Comparison of ENCODE assay signal across 30 cellular contexts in the genomic region with DNA sequence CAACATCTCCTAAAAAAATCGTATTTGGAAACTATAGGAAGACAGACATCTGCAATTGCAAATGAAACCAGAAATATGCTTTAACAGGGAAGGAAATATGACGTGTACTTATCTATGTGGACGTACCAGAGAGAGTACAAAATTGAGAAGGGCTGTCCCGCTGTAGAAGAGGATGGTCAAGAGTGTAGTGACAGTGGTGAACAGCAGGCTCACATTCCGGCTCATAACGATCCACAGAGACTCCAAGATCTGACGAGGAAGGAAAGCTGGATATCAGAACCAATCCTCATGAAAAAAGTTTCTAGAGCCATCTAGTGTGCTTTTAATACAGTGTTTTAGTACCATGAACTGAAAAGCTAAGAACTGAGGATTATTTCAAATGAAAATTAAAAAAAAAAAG.
"Had no signal": no experiment of that assay in that cellular context is flagged by ENCODE, and none has a peak within 500 bp of the region (broad histone marks: within the 10 kb centered on the region; RNA-seq: fewer than 3 reads in every experiment).

No MANE protein-coding gene starts in this region.

- H3K27ac ChIP-seq: ascending aorta, brain microvascular endothelial cell, colonic mucosa, esophagus squamous epithelium, gastroesophageal sphincter, VCaP had no signal

- H3K27me3 Mint-ChIP-seq: activated CD4-positive, alpha-beta memory T cell treated with anti-CD3 and anti-CD28 coated beads, Interleukin-2, amount 10 ng/mL, durations not matched to agents 7 days and 5 days; activated CD4-positive, alpha-beta T cell treated with anti-CD3 and anti-CD28 coated beads, Interleukin-2, amount 10 ng/mL, durations not matched to agents 7 days and 5 days; activated naive CD4-positive, alpha-beta T cell treated with anti-CD3 and anti-CD28 coated beads, Interleukin-2, amount 10 ng/mL, durations not matched to agents 7 days and 5 days; activated naive CD8-positive, alpha-beta T cell treated with anti-CD3 and anti-CD28 coated beads, Interleukin-2, amount 10 ng/mL, durations not matched to agents 7 days and 5 days; activated T-cell treated with anti-CD3 and anti-CD28 coated beads, Interleukin-2, amount 50 U/mL, for 24 hours; effector memory CD8-positive, alpha-beta T cell; T-helper 17 cell had no signal

- H3K4me3 Mint-ChIP-seq: activated CD4-positive, alpha-beta memory T cell treated with anti-CD3 and anti-CD28 coated beads, Interleukin-2, amount 10 ng/mL, durations not matched to agents 7 days and 5 days; activated CD4-positive, alpha-beta T cell treated with anti-CD3 and anti-CD28 coated beads, Interleukin-2, amount 10 ng/mL, durations not matched to agents 7 days and 5 days; activated naive CD4-positive, alpha-beta T cell treated with anti-CD3 and anti-CD28 coated beads, Interleukin-2, amount 10 ng/mL, durations not matched to agents 7 days and 5 days; activated naive CD8-positive, alpha-beta T cell treated with anti-CD3 and anti-CD28 coated beads, Interleukin-2, amount 10 ng/mL, durations not matched to agents 7 days and 5 days; activated T-cell treated with anti-CD3 and anti-CD28 coated beads, Interleukin-2, amount 50 U/mL, for 24 hours; activated T-cell treated with anti-CD3 and anti-CD28 coated beads, Interleukin-2, amount 50 U/mL, for 72 hours; effector memory CD8-positive, alpha-beta T cell; T-helper 17 cell; T-helper 2 cell treated with Interferon-gamma antibody and Interleukin-4, amounts not matched to agents 5 μg/mL and 100 μg/mL, for 36 hours; WTC11 had no signal

- H3K4me3 ChIP-seq: ascending aorta, colonic mucosa, esophagus squamous epithelium, gastroesophageal sphincter had no signal

- H3K4me1 ChIP-seq: colonic mucosa, esophagus squamous epithelium, gastroesophageal sphincter had no signal

- H3K9me3 ChIP-seq: ascending aorta, colonic mucosa, esophagus squamous epithelium, gastroesophageal sphincter had no signal

- H3K4me1 Mint-ChIP-seq: activated naive CD4-positive, alpha-beta T cell treated with anti-CD3 and anti-CD28 coated beads, Interleukin-2, amount 10 ng/mL, durations not matched to agents 7 days and 5 days; activated naive CD8-positive, alpha-beta T cell treated with anti-CD3 and anti-CD28 coated beads, Interleukin-2, amount 10 ng/mL, durations not matched to agents 7 days and 5 days had no signal

- DNase-seq: activated CD4-positive, alpha-beta memory T cell treated with anti-CD3 and anti-CD28 coated beads, Interleukin-2, amount 10 ng/mL, durations not matched to agents 7 days and 5 days; activated CD4-positive, alpha-beta T cell treated with anti-CD3 and anti-CD28 coated beads for 1 hour; activated CD4-positive, alpha-beta T cell treated with anti-CD3 and anti-CD28 coated beads for 4 hours; activated CD4-positive, alpha-beta T cell treated with anti-CD3 and anti-CD28 coated beads, Interleukin-2, amount 10 ng/mL, durations not matched to agents 7 days and 5 days; activated CD4-positive, alpha-beta T cell treated with anti-CD3 and anti-CD28 coated beads, Interleukin-2, amount 50 U/mL, for 4 hours; activated CD8-positive, alpha-beta memory T cell treated with anti-CD3 and anti-CD28 coated beads, Interleukin-2, amount 50 U/mL, for 48 hours; activated gamma-delta T cell; activated naive CD4-positive, alpha-beta T cell; activated naive CD4-positive, alpha-beta T cell treated with anti-CD3 and anti-CD28 coated beads, Interleukin-2, amount 10 ng/mL, durations not matched to agents 7 days and 5 days; activated naive CD8-positive, alpha-beta T cell treated with anti-CD3 and anti-CD28 coated beads, Interleukin-2, amount 10 ng/mL, durations not matched to agents 7 days and 5 days; activated T-cell treated with anti-CD3 and anti-CD28 coated beads for 4 hours; activated T-cell treated with anti-CD3 and anti-CD28 coated beads, Interleukin-2, amount 50 U/mL, for 24 hours; activated T-cell treated with anti-CD3 and anti-CD28 coated beads, Interleukin-2, amount 50 U/mL, for 72 hours; brain microvascular endothelial cell; central memory CD4-positive, alpha-beta T cell; cerebellar nuclear complex; colonic mucosa; effector CD4-positive, alpha-beta T cell; effector memory CD8-positive, alpha-beta T cell; esophagus squamous epithelium; foreskin melanocyte; T-helper 1 cell; T-helper 17 cell; T1000 had no signal

- H3K27me3 ChIP-seq: ascending aorta, brain microvascular endothelial cell, colonic mucosa, esophagus squamous epithelium, gastroesophageal sphincter had no signal

- ATAC-seq: activated naive CD4-positive, alpha-beta T cell treated with anti-CD3 and anti-CD28 coated beads, Interleukin-2, amount 50 U/mL, for 72 hours; activated T-cell treated with anti-CD3 and anti-CD28 coated beads, Interleukin-2, amount 50 U/mL, for 72 hours; effector memory CD8-positive, alpha-beta T cell; gastroesophageal sphincter; T-helper 17 cell; WTC11 had no signal

- H3K9me3 Mint-ChIP-seq: activated CD4-positive, alpha-beta memory T cell treated with anti-CD3 and anti-CD28 coated beads, Interleukin-2, amount 10 ng/mL, durations not matched to agents 7 days and 5 days; activated CD4-positive, alpha-beta T cell treated with anti-CD3 and anti-CD28 coated beads, Interleukin-2, amount 10 ng/mL, durations not matched to agents 7 days and 5 days; activated naive CD4-positive, alpha-beta T cell treated with anti-CD3 and anti-CD28 coated beads, Interleukin-2, amount 10 ng/mL, durations not matched to agents 7 days and 5 days; activated naive CD4-positive, alpha-beta T cell treated with anti-CD3 and anti-CD28 coated beads, Interleukin-2, amount 50 U/mL, for 72 hours; activated naive CD8-positive, alpha-beta T cell treated with anti-CD3 and anti-CD28 coated beads, Interleukin-2, amount 10 ng/mL, durations not matched to agents 7 days and 5 days; activated T-cell treated with anti-CD3 and anti-CD28 coated beads, Interleukin-2, amount 50 U/mL, for 24 hours; activated T-cell treated with anti-CD3 and anti-CD28 coated beads, Interleukin-2, amount 50 U/mL, for 72 hours; effector memory CD8-positive, alpha-beta T cell; T-helper 2 cell treated with Interferon-gamma antibody and Interleukin-4, amounts not matched to agents 5 μg/mL and 100 μg/mL, for 36 hours; WTC11 had no signal

- H3K27ac Mint-ChIP-seq: activated CD4-positive, alpha-beta memory T cell treated with anti-CD3 and anti-CD28 coated beads, Interleukin-2, amount 10 ng/mL, durations not matched to agents 7 days and 5 days; activated CD4-positive, alpha-beta T cell treated with anti-CD3 and anti-CD28 coated beads, Interleukin-2, amount 10 ng/mL, durations not matched to agents 7 days and 5 days; activated naive CD4-positive, alpha-beta T cell treated with anti-CD3 and anti-CD28 coated beads, Interleukin-2, amount 10 ng/mL, durations not matched to agents 7 days and 5 days; activated naive CD8-positive, alpha-beta T cell treated with anti-CD3 and anti-CD28 coated beads, Interleukin-2, amount 10 ng/mL, durations not matched to agents 7 days and 5 days; activated T-cell treated with anti-CD3 and anti-CD28 coated beads, Interleukin-2, amount 50 U/mL, for 24 hours; activated T-cell treated with anti-CD3 and anti-CD28 coated beads, Interleukin-2, amount 50 U/mL, for 72 hours; T-helper 17 cell; T-helper 2 cell treated with Interferon-gamma antibody and Interleukin-4, amounts not matched to agents 5 μg/mL and 100 μg/mL, for 36 hours; WTC11 had no signal
